Comparison of ENCODE assay signal across 1 cellular context in genomic region chr1:96979287-96979686, GRCh38.
TF ChIP-seq lines count a peak whose summit lies in the region.

No MANE protein-coding gene starts in this region.

TF ChIP-seq in GM23338, 12 proteins besides CTCF, POLR2A, EP300 and RAD21 (continued from another document):
- no peak for TF ChIP-seq REST (IDR thresholded peaks at IDR 0.05; ENCODE audit: unreplicated experiment)
- TF ChIP-seq EZH2phosphoT487 (IDR thresholded peaks at IDR 0.05; ENCODE audit: unreplicated experiment), result no peak
- no peak for TF ChIP-seq NANOG (IDR thresholded peaks at IDR 0.05; ENCODE audit: borderline replicate concordance)
- no peak for TF ChIP-seq ETS1 (IDR thresholded peaks at IDR 0.05)
